15 cellular contexts compared by ENCODE assay signal in genomic region chr11:88520391-88520790, GRCh38.
"Had no signal": no experiment of that assay in that cellular context is flagged by ENCODE, and none has a peak within 500 bp of the region (broad histone marks: within the 10 kb centered on the region; RNA-seq: fewer than 3 reads in every experiment).

No MANE protein-coding gene starts in this region.

- ATAC-seq: activated CD8-positive, alpha-beta memory T cell treated with anti-CD3 and anti-CD28 coated beads, Interleukin-2, amount 10 ng/mL, durations not matched to agents 7 days and 5 days; activated naive CD4-positive, alpha-beta T cell treated with anti-CD3 and anti-CD28 coated beads, Interleukin-2, amount 50 U/mL, for 72 hours; left lobe of liver; natural killer cell treated with Interleukin-12 subunit alpha and Interleukin-12 subunit beta and Interleukin-15 and Interleukin-18, amount 100 ng/mL, for 72 hours; psoas muscle; sciatic nerve; upper lobe of right lung had no signal

- H3K4me3 ChIP-seq: psoas muscle, testis, upper lobe of right lung had no signal

- H3K27ac ChIP-seq: psoas muscle, testis, upper lobe of right lung had no signal

- DNase-seq: activated CD4-positive, alpha-beta T cell treated with anti-CD3 and anti-CD28 coated beads, Interleukin-2, amount 50 U/mL, for 4 hours; activated CD8-positive, alpha-beta memory T cell treated with anti-CD3 and anti-CD28 coated beads, Interleukin-2, amount 10 ng/mL, durations not matched to agents 7 days and 5 days; activated effector memory CD4-positive, alpha-beta T cell treated with anti-CD3 and anti-CD28 coated beads, Interleukin-2, amount 50 U/mL, for 16 hours; activated T-cell treated with anti-CD3 and anti-CD28 coated beads, Interleukin-2, amount 50 U/mL, for 24 hours; amygdala; nucleus accumbens; psoas muscle; stimulated activated CD4-positive, alpha-beta T cell treated with anti-CD3 and anti-CD28 coated beads, Interleukin-4, amount 100 ng/mL, for 1 hour; T-helper 2 cell; testis; upper lobe of right lung had no signal
